Comparison of ENCODE assay signal across 27 cellular contexts in genomic region chr6:107333491-107333890, GRCh38.
"Had no signal": no experiment of that assay in that cellular context is flagged by ENCODE, and none has a peak within 500 bp of the region (broad histone marks: within the 10 kb centered on the region; RNA-seq: fewer than 3 reads in every experiment).

No MANE protein-coding gene starts in this region.

- H3K9me3 ChIP-seq: stomach, suprapubic skin, testis, thoracic aorta, thyroid gland, tibial artery, tibial nerve, transverse colon, upper lobe of left lung, upper lobe of right lung, uterus, vagina had no signal

- H3K27me3 ChIP-seq: stomach, suprapubic skin, testis, thyroid gland, tibial artery, tibial nerve, transverse colon, upper lobe of left lung, upper lobe of right lung, uterus, vagina had no signal

- H3K9me3 Mint-ChIP-seq: stimulated activated effector memory CD8-positive, alpha-beta T cell treated with anti-CD3 and anti-CD28 coated beads, Interleukin-12 subunit alpha, Interleukin-12 subunit beta, amount 100 ng/mL, for 72 hours; stimulated activated memory B cell treated with anti-CD40 and anti-IgM and Interleukin-4, amounts not matched to agents 10 μg/mL and 1 μg/mL and 100 μg/mL, for 72 hours; stimulated activated naive B cell treated with anti-CD40 and anti-IgM and Interleukin-4, amounts not matched to agents 10 μg/mL and 1 μg/mL and 100 μg/mL, for 72 hours; stimulated activated naive CD8-positive, alpha-beta T cell treated with anti-CD3 and anti-CD28 coated beads, Interleukin-15, amount 100 ng/mL, for 72 hours; stimulated activated naive CD8-positive, alpha-beta T cell treated with anti-CD3 and anti-CD28 coated beads, Interleukin-15, Interleukin-2, amounts not matched to agents 100 ng/mL and 50 ng/mL, for 24 hours; type B pancreatic cell had no signal

- DNase-seq: stimulated activated CD4-positive, alpha-beta T cell treated with anti-CD3 and anti-CD28 coated beads, Interleukin-2, amount 100 ng/mL, for 48 hours; stimulated activated CD4-positive, alpha-beta T cell treated with anti-CD3 and anti-CD28 coated beads, Interleukin-4, amount 100 ng/mL, for 1 hour; stimulated activated CD4-positive, alpha-beta T cell treated with anti-CD3 and anti-CD28 coated beads, Interleukin-4, amount 100 ng/mL, for 24 hours; stimulated activated CD4-positive, alpha-beta T cell treated with anti-CD3 and anti-CD28 coated beads, Interleukin-4, amount 100 ng/mL, for 4 hours; stimulated activated CD8-positive, alpha-beta memory T cell treated with anti-CD3 and anti-CD28 coated beads, Interleukin-4, amount 100 ng/mL, for 48 hours; stimulated activated naive B cell treated with anti-CD40 and anti-IgM and Interleukin-4, amounts not matched to agents 10 μg/mL and 1 μg/mL and 100 μg/mL, for 72 hours; stimulated activated naive CD4-positive, alpha-beta T cell; stimulated activated naive CD4-positive, alpha-beta T cell treated with Interleukin-2 at 50 U/mL for 16 hours; stimulated activated naive CD8-positive, alpha-beta T cell treated with anti-CD3 and anti-CD28 coated beads, Interleukin-15, amount 100 ng/mL, for 72 hours; stimulated activated naive CD8-positive, alpha-beta T cell treated with anti-CD3 and anti-CD28 coated beads, Interleukin-15, Interleukin-2, amounts not matched to agents 100 U/mL and 50 U/mL, for 24 hours; stomach; substantia nigra; testis; thyroid gland; tibial artery; transverse colon; upper lobe of left lung; upper lobe of right lung; uterus had no signal

- H3K27me3 Mint-ChIP-seq: stimulated activated memory B cell treated with anti-CD40 and anti-IgM and Interleukin-4, amounts not matched to agents 10 μg/mL and 1 μg/mL and 100 μg/mL, for 72 hours; stimulated activated naive B cell treated with anti-CD40 and anti-IgM and Interleukin-4, amounts not matched to agents 10 μg/mL and 1 μg/mL and 100 μg/mL, for 72 hours; stimulated activated naive CD8-positive, alpha-beta T cell treated with anti-CD3 and anti-CD28 coated beads, Interleukin-15, amount 100 ng/mL, for 72 hours; stimulated activated naive CD8-positive, alpha-beta T cell treated with anti-CD3 and anti-CD28 coated beads, Interleukin-15, Interleukin-2, amounts not matched to agents 100 ng/mL and 50 ng/mL, for 24 hours; type B pancreatic cell had no signal

- H3K27ac Mint-ChIP-seq: stimulated activated effector memory CD8-positive, alpha-beta T cell treated with anti-CD3 and anti-CD28 coated beads, Interleukin-12 subunit alpha, Interleukin-12 subunit beta, amount 100 ng/mL, for 72 hours; stimulated activated memory B cell treated with anti-CD40 and anti-IgM and Interleukin-4, amounts not matched to agents 10 μg/mL and 1 μg/mL and 100 μg/mL, for 72 hours; stimulated activated naive B cell treated with anti-CD40 and anti-IgM and Interleukin-4, amounts not matched to agents 10 μg/mL and 1 μg/mL and 100 μg/mL, for 72 hours; stimulated activated naive CD8-positive, alpha-beta T cell treated with anti-CD3 and anti-CD28 coated beads, Interleukin-15, Interleukin-2, amounts not matched to agents 100 ng/mL and 50 ng/mL, for 24 hours; type B pancreatic cell had no signal

- H3K4me3 Mint-ChIP-seq: stimulated activated effector memory CD8-positive, alpha-beta T cell treated with anti-CD3 and anti-CD28 coated beads, Interleukin-12 subunit alpha, Interleukin-12 subunit beta, amount 100 ng/mL, for 72 hours; stimulated activated memory B cell treated with anti-CD40 and anti-IgM and Interleukin-4, amounts not matched to agents 10 μg/mL and 1 μg/mL and 100 μg/mL, for 72 hours; stimulated activated naive B cell treated with anti-CD40 and anti-IgM and Interleukin-4, amounts not matched to agents 10 μg/mL and 1 μg/mL and 100 μg/mL, for 72 hours; stimulated activated naive CD8-positive, alpha-beta T cell treated with anti-CD3 and anti-CD28 coated beads, Interleukin-15, amount 100 ng/mL, for 72 hours; stimulated activated naive CD8-positive, alpha-beta T cell treated with anti-CD3 and anti-CD28 coated beads, Interleukin-15, Interleukin-2, amounts not matched to agents 100 ng/mL and 50 ng/mL, for 24 hours; type B pancreatic cell had no signal

- H3K36me3 ChIP-seq: suprapubic skin, thoracic aorta, thyroid gland, transverse colon, upper lobe of right lung, uterus had no signal

- H3K27ac ChIP-seq: stomach, suprapubic skin, testis, thoracic aorta, thyroid gland, tibial artery, tibial nerve, transverse colon, upper lobe of left lung, upper lobe of right lung, uterus, vagina had no signal

- H3K4me1 ChIP-seq: suprapubic skin, testis, tibial artery, tibial nerve, uterus, vagina had no signal

- H3K4me3 ChIP-seq: stomach, suprapubic skin, testis, thoracic aorta, thyroid gland, tibial artery, tibial nerve, transverse colon, upper lobe of left lung, upper lobe of right lung, uterus, vagina had no signal
